Comparison of ENCODE assay signal across 8 cellular contexts in genomic region chr2:212892193-212892592, GRCh38.
DNase-seq lines count a peak whose midpoint lies in the region; ATAC-seq and TF ChIP-seq lines count a peak whose summit lies in the region.

No MANE protein-coding gene starts in this region.

- no peak for TF ChIP-seq EP300 in sigmoid colon (IDR thresholded peaks at IDR 0.05)

- no peak for ATAC-seq in HG02759 (IDR thresholded peaks at IDR 0.05; ENCODE audit: unreplicated experiment)

- DNase-seq in AG20443 (ENCODE audit: low spot score) (peak; percentile 29), HCEC 1CT (peak; percentile 43), SK-N-DZ (ENCODE audit: low spot score) (peak; percentile 50), iPS-NIHi7 (ENCODE audit: extremely low spot score) (peak; percentile 40), sigmoid colon (no peak), DMS79 treated with DMSO at 0.1 percent for 48 hours (lab: John Stamatoyannopoulos, UW) (no peak), inferior parietal cortex (ENCODE audit: extremely low spot score) (no peak)

- no peaks in the 10 kb centered on the region for H3K36me3 ChIP-seq in sigmoid colon

- intact Hi-C loops in sigmoid colon (cut with DNase I) = no loop called here

- no peak overlapping the region for H3K27ac ChIP-seq in sigmoid colon

- TF ChIP-seq CTCF in sigmoid colon (IDR thresholded peaks at IDR 0.05) = no peak

- H3K4me1 ChIP-seq in sigmoid colon = no peaks in the 10 kb centered on the region

- WGBS in sigmoid colon, 2 donors = 56 to 69% methylated on average over 3 of the region's 3 CpGs

- no peaks in the 10 kb centered on the region for H3K9me3 ChIP-seq in sigmoid colon

- no peak for TF ChIP-seq POLR2A in sigmoid colon (IDR thresholded peaks at IDR 0.05)

- no peaks in the 10 kb centered on the region for H3K27me3 ChIP-seq in sigmoid colon

- no peak overlapping the region for H3K4me3 ChIP-seq in sigmoid colon

Comparison
In these comparisons a context has a peak if more than half of its experiments do, and no peak if none do; other contexts are left out.
1. DNase-seq: peak in AG20443 (single experiment), HCEC 1CT (single experiment), SK-N-DZ (single experiment) and iPS-NIHi7 (single experiment); none in sigmoid colon (single experiment), DMS79 treated with DMSO at 0.1 percent for 48 hours (single experiment) and inferior parietal cortex (single experiment).